ENCODE assay signal across 14 cellular contexts in the genomic region with DNA sequence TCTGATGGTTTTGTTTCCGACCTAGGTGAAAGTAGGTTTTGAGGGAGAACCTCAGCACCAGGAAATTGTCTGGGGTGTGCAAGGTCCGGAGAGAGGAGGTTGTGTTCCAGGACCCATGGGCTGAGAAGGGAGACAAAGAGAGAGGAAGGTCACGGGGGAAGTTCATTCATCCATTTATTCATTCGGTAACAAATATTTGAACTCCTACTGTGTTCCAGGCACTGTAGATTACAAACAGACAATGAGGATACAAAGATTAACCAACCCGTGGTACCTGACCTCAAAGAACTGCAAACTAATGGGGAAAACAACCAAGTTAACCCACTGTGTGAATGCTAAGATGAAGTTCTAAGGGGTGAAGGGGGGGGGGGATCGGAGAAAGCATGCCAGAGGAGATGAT. TPM values are rescaled to one million over a fixed set of nuclear protein-coding genes. Genes with fewer than 3 reads are reported as not detected.
DNase-seq lines count a peak whose midpoint lies in the region; ATAC-seq and TF ChIP-seq lines count a peak whose summit lies in the region.
"Had no signal": no experiment of that assay in that cellular context is flagged by ENCODE, and none has a peak within 500 bp of the region (broad histone marks: within the 10 kb centered on the region; RNA-seq: fewer than 3 reads in every experiment).

No MANE protein-coding gene starts in this region.

- intact Hi-C loops in CD4-positive, alpha-beta T cell (cut with DNase I, micrococcal nuclease): no loop called here

- no peak overlapping the region for H3K23ac ChIP-seq in trophoblast cell (ENCODE audit: low read length)

- peaks cover 17% of the 10 kb centered on the region for H3K27me3 ChIP-seq in CD4-positive, alpha-beta T cell (ENCODE audit: control insufficient read depth, insufficient read depth, low read length)
- H3K27me3 ChIP-seq in trophoblast cell (ENCODE audit: insufficient read depth, low read length): peaks cover 18% of the 10 kb centered on the region

- peak overlapping the region; percentile 53 for H2BK120ac ChIP-seq in trophoblast cell (ENCODE audit: insufficient read depth, low read length, poor library complexity)

- no peak overlapping the region for H3K4ac ChIP-seq in trophoblast cell (ENCODE audit: low read depth, low read length)

- DNase-seq in CD4-positive, alpha-beta T cell: no peak
- DNase-seq in trophoblast cell: no peak
- DNase-seq in iPS-NIHi7 (ENCODE audit: extremely low spot score): no peak
- DNase-seq in stimulated activated effector memory CD8-positive, alpha-beta T cell treated with anti-CD3 and anti-CD28 coated beads, Interleukin-12 subunit alpha, Interleukin-12 subunit beta, amount 100 ng/mL, for 72 hours (ENCODE audit: low spot score in 2 of 2): no peak
- DNase-seq: 8988T, AML-193, Calu3, DMS 273 treated with DMSO at 0.1 percent for 48 hours, GOT3, H9 had no signal

- H2AK5ac ChIP-seq in trophoblast cell (ENCODE audit: low read length): no peak overlapping the region

- peaks cover 5% of the 10 kb centered on the region for H3K4me1 Mint-ChIP-seq in CD4-positive, alpha-beta T cell (ENCODE audit: low read depth)
- H3K4me1 Mint-ChIP-seq in brain (peaks cover 22% of the 10 kb centered on the region), nephron (peaks cover 66% of the 10 kb centered on the region)
- no peaks in the 10 kb centered on the region for H3K4me1 Mint-ChIP-seq in stimulated activated effector memory CD8-positive, alpha-beta T cell treated with anti-CD3 and anti-CD28 coated beads, Interleukin-12 subunit alpha, Interleukin-12 subunit beta, amount 100 ng/mL, for 72 hours

- no peak overlapping the region for H3K27ac ChIP-seq in CD4-positive, alpha-beta T cell (ENCODE audit: low read depth, low read length)
- no peak overlapping the region for H3K27ac ChIP-seq in trophoblast cell (ENCODE audit: low read depth, low read length)
- H3K27ac ChIP-seq: BLaER1 had no signal

- H3K9me3 Mint-ChIP-seq in CD4-positive, alpha-beta T cell: no peaks in the 10 kb centered on the region
- H3K9me3 Mint-ChIP-seq in brain: peaks cover 0 to 7% (median 0%) of the 10 kb centered on the region in 5 experiments
- no peaks in the 10 kb centered on the region for H3K9me3 Mint-ChIP-seq in nephron
- H3K9me3 Mint-ChIP-seq in stimulated activated effector memory CD8-positive, alpha-beta T cell treated with anti-CD3 and anti-CD28 coated beads, Interleukin-12 subunit alpha, Interleukin-12 subunit beta, amount 100 ng/mL, for 72 hours: no peaks in the 10 kb centered on the region
- H3K9me3 Mint-ChIP-seq: H9 had no signal

- H3K4me3 Mint-ChIP-seq in CD4-positive, alpha-beta T cell: peak overlapping the region; percentile 17
- peak overlapping the region in 4 of 5 experiments; percentile 18 to 68 (median 48) for H3K4me3 Mint-ChIP-seq in brain
- H3K4me3 Mint-ChIP-seq in nephron: peak overlapping the region; percentile 5 to 70 (median 46)
- no peak overlapping the region for H3K4me3 Mint-ChIP-seq in stimulated activated effector memory CD8-positive, alpha-beta T cell treated with anti-CD3 and anti-CD28 coated beads, Interleukin-12 subunit alpha, Interleukin-12 subunit beta, amount 100 ng/mL, for 72 hours

- CTCF ChIA-PET in CD4-positive, alpha-beta T cell (lab: Charles Lee): no interaction called here

- no peak overlapping the region for H4K12ac ChIP-seq in trophoblast cell (ENCODE audit: low read depth, low read length)

- H3K4me2 ChIP-seq in trophoblast cell (ENCODE audit: low read length): no peak overlapping the region
- H3K4me2 ChIP-seq: BLaER1 had no signal

- H3K4me3 ChIP-seq in trophoblast cell (ENCODE audit: low read depth, low read length): no peak overlapping the region
- H3K4me3 ChIP-seq: BLaER1 had no signal

- H4K91ac ChIP-seq in trophoblast cell (ENCODE audit: low read depth, low read length): no peak overlapping the region

- H3K14ac ChIP-seq in trophoblast cell (ENCODE audit: low read length): no peak overlapping the region

- H3K9ac ChIP-seq in trophoblast cell (ENCODE audit: low read length): no peak overlapping the region
- H3K9ac ChIP-seq: BLaER1 had no signal

- no peak overlapping the region for H3K18ac ChIP-seq in trophoblast cell (ENCODE audit: low read length)

- WGBS in trophoblast cell (ENCODE audit: extremely low coverage, insufficient coverage, insufficient read length): no CpG with 5 or more reads among the region's 6 CpGs

- no peaks in the 10 kb centered on the region for H3K9me3 ChIP-seq in CD4-positive, alpha-beta T cell (ENCODE audit: control insufficient read depth, low read length)
- no peaks in the 10 kb centered on the region for H3K9me3 ChIP-seq in trophoblast cell (ENCODE audit: insufficient read depth, low read depth, low read length)

- TF ChIP-seq CTCF in CD4-positive, alpha-beta T cell (IDR thresholded peaks at IDR 0.05): no peak
- TF ChIP-seq CTCF in brain (conservative IDR thresholded peaks at IDR 0.05): no peak
- TF ChIP-seq CTCF in nephron (IDR thresholded peaks at IDR 0.05; ENCODE audit: unreplicated experiment in 3 of 3): no peak

- peaks cover 20% of the 10 kb centered on the region for H3K27me3 Mint-ChIP-seq in CD4-positive, alpha-beta T cell
- peaks cover 43% of the 10 kb centered on the region for H3K27me3 Mint-ChIP-seq in brain
- peaks cover 3% of the 10 kb centered on the region for H3K27me3 Mint-ChIP-seq in nephron (ENCODE audit: low read depth)

- H4K8ac ChIP-seq in trophoblast cell (ENCODE audit: low read depth, low read length): no peak overlapping the region

- no peak overlapping the region for H2BK12ac ChIP-seq in trophoblast cell (ENCODE audit: low read length)

- no peaks in the 10 kb centered on the region for H3K36me3 ChIP-seq in trophoblast cell (ENCODE audit: control insufficient read depth in 1 of 2, insufficient read depth in 2 of 2, low read length in 2 of 2)
- H3K36me3 ChIP-seq: BLaER1 had no signal

- H3K79me2 ChIP-seq in trophoblast cell (ENCODE audit: control insufficient read depth, insufficient read depth, low read length, poor library complexity): no peaks in the 10 kb centered on the region

- no peak for ATAC-seq in CD4-positive, alpha-beta T cell (ENCODE audit: poor library complexity)
- no peak for ATAC-seq in GM21737 (IDR thresholded peaks at IDR 0.05; ENCODE audit: unreplicated experiment)
- ATAC-seq in stimulated activated effector memory CD8-positive, alpha-beta T cell treated with anti-CD3 and anti-CD28 coated beads, Interleukin-12 subunit alpha, Interleukin-12 subunit beta, amount 100 ng/mL, for 72 hours: no peak

- no peak overlapping the region for H2AFZ ChIP-seq in trophoblast cell (ENCODE audit: insufficient read depth, low read length, poor library complexity)

- POLR2A ChIA-PET in CD4-positive, alpha-beta T cell (lab: Charles Lee): no interaction called here

- no peak overlapping the region for H3K27ac Mint-ChIP-seq in CD4-positive, alpha-beta T cell
- H3K27ac Mint-ChIP-seq in brain: no peak overlapping the region
- peak overlapping the region; percentile 42 to 73 (median 72) for H3K27ac Mint-ChIP-seq in nephron
- H3K27ac Mint-ChIP-seq in stimulated activated effector memory CD8-positive, alpha-beta T cell treated with anti-CD3 and anti-CD28 coated beads, Interleukin-12 subunit alpha, Interleukin-12 subunit beta, amount 100 ng/mL, for 72 hours: no peak overlapping the region

- H3K36me3 Mint-ChIP-seq in CD4-positive, alpha-beta T cell (ENCODE audit: low read depth): no peaks in the 10 kb centered on the region
- H3K36me3 Mint-ChIP-seq in brain: no peaks in the 10 kb centered on the region
- no peaks in the 10 kb centered on the region for H3K36me3 Mint-ChIP-seq in nephron (ENCODE audit: low read depth)
- H3K36me3 Mint-ChIP-seq in stimulated activated effector memory CD8-positive, alpha-beta T cell treated with anti-CD3 and anti-CD28 coated beads, Interleukin-12 subunit alpha, Interleukin-12 subunit beta, amount 100 ng/mL, for 72 hours: no peaks in the 10 kb centered on the region

- no peak overlapping the region for H2BK5ac ChIP-seq in trophoblast cell (ENCODE audit: low read depth, low read length, poor library complexity)

- H3K4me1 ChIP-seq in trophoblast cell (ENCODE audit: control insufficient read depth in 1 of 2, insufficient read depth in 2 of 2, low read length in 2 of 2): peaks cover 14 to 17% of the 10 kb centered on the region in 2 experiments
- H3K4me1 ChIP-seq: BLaER1 had no signal

- H3K79me1 ChIP-seq in trophoblast cell (ENCODE audit: low read length): no peaks in the 10 kb centered on the region

RNA-seq across cellular contexts. Expression of a gene that starts 1.8 kb away (rescaled TPM):
- under 1 TPM; 0.25 to 0.59 TPM for total RNA-seq in CD4-positive, alpha-beta T cell
- 19.7 TPM for polyA plus RNA-seq in brain (ENCODE audit: insufficient read depth, low read depth, low replicate concordance)
- 28.0 and 29.3 TPM in 2 replicates for polyA plus RNA-seq in trophoblast cell (2013)

Comparison
In these comparisons a context has a peak if more than half of its experiments do, and no peak if none do; other contexts are left out.
1. H3K27ac Mint-ChIP-seq: peak in nephron (3 of 3); none in CD4-positive, alpha-beta T cell (single experiment), brain (0 of 5) and stimulated activated effector memory CD8-positive, alpha-beta T cell treated with anti-CD3 and anti-CD28 coated beads, Interleukin-12 subunit alpha, Interleukin-12 subunit beta, amount 100 ng/mL, for 72 hours (single experiment).